1 cellular context compared by ENCODE assay signal in genomic region chr22:28759861-28760560, GRCh38.
TF ChIP-seq lines count a peak whose summit lies in the region.

No MANE protein-coding gene starts in this region.

TF ChIP-seq in GM12878, 131 proteins besides CTCF, POLR2A, EP300 and RAD21:
- no peak for TF ChIP-seq SUZ12 (IDR thresholded peaks at IDR 0.05; ENCODE audit: unreplicated experiment)
- TF ChIP-seq SPI1 (IDR thresholded peaks at IDR 0.05; ENCODE audit: borderline replicate concordance, insufficient read depth, low read depth, low read length) = peak; percentile 33; the same call in 1 of the 2 replicates
- TF ChIP-seq MTA2 (IDR thresholded peaks at IDR 0.05; ENCODE audit: low read depth) = peak; percentile 23; the same call in 1 of the 2 replicates
- TF ChIP-seq RUNX3 (IDR thresholded peaks at IDR 0.05; ENCODE audit: low read length) = peak; percentile 27; the same call in 1 of the 2 replicates
- 0 out of 2 replicates have a peak, but pooled peaks have one; percentile 15 for TF ChIP-seq IKZF1 (conservative IDR thresholded peaks at IDR 0.05)
- TF ChIP-seq, protein P1, sequence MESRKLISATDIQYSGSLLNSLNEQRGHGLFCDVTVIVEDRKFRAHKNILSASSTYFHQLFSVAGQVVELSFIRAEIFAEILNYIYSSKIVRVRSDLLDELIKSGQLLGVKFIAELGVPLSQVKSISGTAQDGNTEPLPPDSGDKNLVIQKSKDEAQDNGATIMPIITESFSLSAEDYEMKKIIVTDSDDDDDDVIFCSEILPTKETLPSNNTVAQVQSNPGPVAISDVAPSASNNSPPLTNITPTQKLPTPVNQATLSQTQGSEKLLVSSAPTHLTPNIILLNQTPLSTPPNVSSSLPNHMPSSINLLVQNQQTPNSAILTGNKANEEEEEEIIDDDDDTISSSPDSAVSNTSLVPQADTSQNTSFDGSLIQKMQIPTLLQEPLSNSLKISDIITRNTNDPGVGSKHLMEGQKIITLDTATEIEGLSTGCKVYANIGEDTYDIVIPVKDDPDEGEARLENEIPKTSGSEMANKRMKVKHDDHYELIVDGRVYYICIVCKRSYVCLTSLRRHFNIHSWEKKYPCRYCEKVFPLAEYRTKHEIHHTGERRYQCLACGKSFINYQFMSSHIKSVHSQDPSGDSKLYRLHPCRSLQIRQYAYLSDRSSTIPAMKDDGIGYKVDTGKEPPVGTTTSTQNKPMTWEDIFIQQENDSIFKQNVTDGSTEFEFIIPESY (IDR thresholded peaks at IDR 0.05) = no peak
- no peak for TF ChIP-seq SIN3A (IDR thresholded peaks at IDR 0.05; ENCODE audit: low read depth, low read length)
- TF ChIP-seq, protein P2, sequence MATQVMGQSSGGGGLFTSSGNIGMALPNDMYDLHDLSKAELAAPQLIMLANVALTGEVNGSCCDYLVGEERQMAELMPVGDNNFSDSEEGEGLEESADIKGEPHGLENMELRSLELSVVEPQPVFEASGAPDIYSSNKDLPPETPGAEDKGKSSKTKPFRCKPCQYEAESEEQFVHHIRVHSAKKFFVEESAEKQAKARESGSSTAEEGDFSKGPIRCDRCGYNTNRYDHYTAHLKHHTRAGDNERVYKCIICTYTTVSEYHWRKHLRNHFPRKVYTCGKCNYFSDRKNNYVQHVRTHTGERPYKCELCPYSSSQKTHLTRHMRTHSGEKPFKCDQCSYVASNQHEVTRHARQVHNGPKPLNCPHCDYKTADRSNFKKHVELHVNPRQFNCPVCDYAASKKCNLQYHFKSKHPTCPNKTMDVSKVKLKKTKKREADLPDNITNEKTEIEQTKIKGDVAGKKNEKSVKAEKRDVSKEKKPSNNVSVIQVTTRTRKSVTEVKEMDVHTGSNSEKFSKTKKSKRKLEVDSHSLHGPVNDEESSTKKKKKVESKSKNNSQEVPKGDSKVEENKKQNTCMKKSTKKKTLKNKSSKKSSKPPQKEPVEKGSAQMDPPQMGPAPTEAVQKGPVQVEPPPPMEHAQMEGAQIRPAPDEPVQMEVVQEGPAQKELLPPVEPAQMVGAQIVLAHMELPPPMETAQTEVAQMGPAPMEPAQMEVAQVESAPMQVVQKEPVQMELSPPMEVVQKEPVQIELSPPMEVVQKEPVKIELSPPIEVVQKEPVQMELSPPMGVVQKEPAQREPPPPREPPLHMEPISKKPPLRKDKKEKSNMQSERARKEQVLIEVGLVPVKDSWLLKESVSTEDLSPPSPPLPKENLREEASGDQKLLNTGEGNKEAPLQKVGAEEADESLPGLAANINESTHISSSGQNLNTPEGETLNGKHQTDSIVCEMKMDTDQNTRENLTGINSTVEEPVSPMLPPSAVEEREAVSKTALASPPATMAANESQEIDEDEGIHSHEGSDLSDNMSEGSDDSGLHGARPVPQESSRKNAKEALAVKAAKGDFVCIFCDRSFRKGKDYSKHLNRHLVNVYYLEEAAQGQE (IDR thresholded peaks at IDR 0.05; ENCODE audit: low read depth, low read length) = no peak
- TF ChIP-seq SMAD5 (IDR thresholded peaks at IDR 0.05; ENCODE audit: low read depth) = no peak
